ENCODE assay signal across 24 cellular contexts in the genomic region with DNA sequence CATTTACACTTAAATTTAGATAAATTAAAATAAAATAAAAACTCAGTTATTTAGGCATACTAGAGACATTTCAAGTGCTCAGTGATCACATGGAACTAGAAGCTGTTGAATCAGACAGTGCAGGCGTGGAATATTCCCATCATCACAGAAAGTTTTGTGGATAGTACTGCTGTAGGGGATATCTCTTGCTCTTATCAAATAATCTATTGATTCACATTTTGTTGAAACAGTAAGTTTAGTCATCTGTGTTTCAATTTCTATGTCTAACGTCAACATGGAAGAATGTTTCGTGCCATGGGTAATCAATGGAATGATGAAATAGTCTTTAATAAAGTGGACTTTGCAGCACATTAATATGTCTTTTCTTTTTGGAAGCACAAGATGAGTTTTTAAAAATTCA.
"Had no signal": no experiment of that assay in that cellular context is flagged by ENCODE, and none has a peak within 500 bp of the region (broad histone marks: within the 10 kb centered on the region; RNA-seq: fewer than 3 reads in every experiment).

No MANE protein-coding gene starts in this region.

- H3K27me3 ChIP-seq: pancreas, sigmoid colon, tibial nerve, upper lobe of left lung, vagina had no signal

- H3K4me1 ChIP-seq: heart right ventricle, pancreas, prostate gland, sigmoid colon, spleen, upper lobe of left lung, vagina had no signal

- H3K36me3 ChIP-seq: heart right ventricle, pancreas, prostate gland, sigmoid colon, spleen, tibial nerve, upper lobe of left lung, vagina had no signal

- FAIRE-seq: pancreas, small intestine had no signal

- H2AFZ ChIP-seq: hepatocyte had no signal

- DNase-seq: heart right ventricle; islet precursor cell; left ventricle myocardium superior; mesendoderm; naive thymus-derived CD4-positive, alpha-beta T cell; pancreas; posterior cingulate gyrus; retina; right cardiac atrium; sigmoid colon; small intestine; spleen; stimulated activated CD4-positive, alpha-beta T cell treated with anti-CD3 and anti-CD28 coated beads, Interleukin-4, amount 100 ng/mL, for 24 hours; stimulated activated naive CD4-positive, alpha-beta T cell treated with Interleukin-2 at 50 U/mL for 16 hours; stimulated activated naive CD8-positive, alpha-beta T cell treated with anti-CD3 and anti-CD28 coated beads, Interleukin-15, amount 100 ng/mL, for 72 hours; substantia nigra; upper lobe of left lung had no signal

- ATAC-seq: heart right ventricle; left ventricle myocardium superior; naive thymus-derived CD4-positive, alpha-beta T cell; natural killer cell treated with Interleukin-12 subunit alpha and Interleukin-12 subunit beta and Interleukin-15 and Interleukin-18, amount 100 ng/mL, for 72 hours; right cardiac atrium; stimulated activated effector memory CD8-positive, alpha-beta T cell treated with anti-CD3 and anti-CD28 coated beads, Interleukin-12 subunit alpha, Interleukin-12 subunit beta, amount 100 ng/mL, for 72 hours; stimulated activated naive CD8-positive, alpha-beta T cell treated with anti-CD3 and anti-CD28 coated beads, Interleukin-15, amount 100 ng/mL, for 72 hours had no signal

- H3K4me2 ChIP-seq: hepatocyte had no signal

- H3K79me2 ChIP-seq: hepatocyte had no signal

- H3K9me3 ChIP-seq: heart right ventricle, pancreas, prostate gland, sigmoid colon, spleen, tibial nerve, upper lobe of left lung, vagina had no signal

- H3K27ac ChIP-seq: heart right ventricle, hepatocyte, pancreas, prostate gland, sigmoid colon, spleen, tibial nerve, upper lobe of left lung, vagina had no signal

- H3K4me3 ChIP-seq: heart right ventricle, hepatocyte, lung, pancreas, prostate gland, sigmoid colon, spleen, tibial nerve, upper lobe of left lung, vagina had no signal
